20 cellular contexts compared by ENCODE assay signal in genomic region chr15:101609742-101610627, GRCh38.
"Had no signal": no experiment of that assay in that cellular context is flagged by ENCODE, and none has a peak within 500 bp of the region (broad histone marks: within the 10 kb centered on the region; RNA-seq: fewer than 3 reads in every experiment).

No MANE protein-coding gene starts in this region.

- H3K4me3 ChIP-seq: K562 had no signal

- H3K4me1 Mint-ChIP-seq: IgD-negative memory B cell had no signal

- H3K9me2 ChIP-seq: SK-N-SH had no signal

- H3K9me3 ChIP-seq: SK-N-SH had no signal

- ATAC-seq: K562 had no signal

- H3K4me2 ChIP-seq: SK-N-SH had no signal

- H3K9me3 Mint-ChIP-seq: IgD-negative memory B cell had no signal

- H3K4me3 Mint-ChIP-seq: IgD-negative memory B cell had no signal

- H3K27ac Mint-ChIP-seq: IgD-negative memory B cell had no signal

- H3K9ac ChIP-seq: SK-N-SH had no signal

- DNase-seq: MV-4-11, NCI-H1048, NCI-H1105, NCI-H1417, NCI-H1436 treated with DMSO at 0.1 percent for 48 hours, NCI-H1694, NCI-H187 treated with DMSO at 0.1 percent for 48 hours, NCI-H2029 treated with DMSO at 0.1 percent for 48 hours, NCI-H2107, NCI-H345, NCI-H446 treated with DMSO at 0.1 percent for 48 hours, NCI-H510A treated with DMSO at 0.1 percent for 48 hours, NCI-H526, NCI-H82, RPMI8226, SHP77, SK-N-SH, SW 1271 had no signal
